Comparison of ENCODE assay signal across 1 cellular context in genomic region chr7:129435414-129435829, GRCh38.
TF ChIP-seq lines count a peak whose summit lies in the region.

No MANE protein-coding gene starts in this region.

TF ChIP-seq in HCT116, 20 proteins besides CTCF, POLR2A, EP300 and RAD21 (continued from another document):
- no peak for TF ChIP-seq SIN3A (IDR thresholded peaks at IDR 0.05; ENCODE audit: low read depth)
- TF ChIP-seq EGR1 (IDR thresholded peaks at IDR 0.05; ENCODE audit: low read depth), result no peak
- TF ChIP-seq POLR2AphosphoS5 (IDR thresholded peaks at IDR 0.05; ENCODE audit: low read depth, low read length), result no peak
- no peak for TF ChIP-seq SRF (IDR thresholded peaks at IDR 0.05; ENCODE audit: low read depth)
- TF ChIP-seq ZBTB33 (IDR thresholded peaks at IDR 0.05; ENCODE audit: extremely low read depth, insufficient replicate concordance, low read length), result no peak
- no peak for TF ChIP-seq FOSL1 (IDR thresholded peaks at IDR 0.05; ENCODE audit: low read depth)
- TF ChIP-seq ZFX (IDR thresholded peaks at IDR 0.05), result no peak
- TF ChIP-seq ELF1 (IDR thresholded peaks at IDR 0.05; ENCODE audit: borderline replicate concordance, low read depth), result no peak
- no peak for TF ChIP-seq CEBPB (IDR thresholded peaks at IDR 0.05; ENCODE audit: low read depth)
- TF ChIP-seq ZNF274 (IDR thresholded peaks at IDR 0.05; ENCODE audit: low read depth, low read length), result no peak
- TF ChIP-seq TCF7L2 (IDR thresholded peaks at IDR 0.05; ENCODE audit: borderline replicate concordance, extremely low read depth, insufficient read depth, insufficient read length), result no peak
- TF ChIP-seq YY1 (IDR thresholded peaks at IDR 0.05; ENCODE audit: extremely low read depth, insufficient replicate concordance, low read depth, low read length), result no peak
- TF ChIP-seq REST (IDR thresholded peaks at IDR 0.05; ENCODE audit: low read depth), result no peak
- TF ChIP-seq SP1 (IDR thresholded peaks at IDR 0.05; ENCODE audit: low read depth), result no peak
- TF ChIP-seq CBX3 (IDR thresholded peaks at IDR 0.05; ENCODE audit: low read depth), result no peak
- TF ChIP-seq EZH2 (IDR thresholded peaks at IDR 0.05), result no peak
TF ChIP-seq in HCT116: peak in this region for 0.
